21 cellular contexts compared by ENCODE assay signal in the genomic region with DNA sequence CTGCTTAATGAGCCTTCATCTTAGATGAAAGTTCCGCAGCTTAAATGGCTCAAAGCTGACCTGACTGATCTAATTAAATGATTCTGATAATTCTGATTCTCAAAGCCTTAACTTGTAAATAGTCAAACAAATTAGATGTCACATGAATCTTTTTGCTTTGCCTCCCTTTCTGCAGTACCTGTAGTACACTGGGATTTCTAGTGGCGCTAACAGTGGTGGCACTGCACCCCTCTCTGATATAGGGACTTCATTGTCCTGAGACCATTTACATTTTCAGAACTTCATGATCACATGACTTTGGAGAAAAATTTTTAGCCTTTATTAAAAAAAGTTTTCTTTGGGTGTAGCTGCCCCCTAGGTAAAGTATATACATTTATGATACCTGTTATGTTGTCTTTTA.
DNase-seq lines count a peak whose midpoint lies in the region; ATAC-seq, FAIRE-seq and TF ChIP-seq lines count a peak whose summit lies in the region.
"Had no signal": no experiment of that assay in that cellular context is flagged by ENCODE, and none has a peak within 500 bp of the region (broad histone marks: within the 10 kb centered on the region; RNA-seq: fewer than 3 reads in every experiment).

No MANE protein-coding gene starts in this region.

- H3K27me3 ChIP-seq in HepG2 (ENCODE audit: control insufficient read depth in 1 of 2, insufficient read depth in 2 of 2, low read length in 2 of 2) (no peaks in the 10 kb centered on the region), right lobe of liver (no peaks in the 10 kb centered on the region), HUES48 (ENCODE audit: control insufficient read depth, insufficient read depth, low read length) (no peaks in the 10 kb centered on the region), iPS-18a (ENCODE audit: control insufficient read depth, insufficient read depth, low read length) (no peaks in the 10 kb centered on the region)

- no peak for TF ChIP-seq POLR2A in HepG2 (IDR thresholded peaks at IDR 0.05; ENCODE audit: insufficient read depth in 1 of 2, low read depth in 2 of 2, low read length in 2 of 2)
- no peak for TF ChIP-seq POLR2A in right lobe of liver (IDR thresholded peaks at IDR 0.05)

- intact Hi-C loops in HepG2 (cut with micrococcal nuclease; ENCODE audit: unreplicated experiment) (no loop called here), right lobe of liver (cut with DNase I) (no loop called here)

- no peak for TF ChIP-seq EP300 in HepG2 (IDR thresholded peaks at IDR 0.05; ENCODE audit: low read depth in 2 of 2, low read length in 2 of 2)
- no peak for TF ChIP-seq EP300 in HepG2 (CRISPR knock-in tag; IDR thresholded peaks at IDR 0.05; ENCODE audit: borderline replicate concordance)

- CTCF ChIA-PET in HepG2 (lab: Yijun Ruan, JAX; ENCODE audit: low intra/inter-chr PET ratio, low total read pairs): no interaction called here

- no peak for DNase-seq in HepG2 (ENCODE audit: low spot score)
- DNase-seq in right lobe of liver: no peak
- no peak for DNase-seq in NCI-H2171 treated with DMSO at 0.1 percent for 48 hours (lab: John Stamatoyannopoulos, UW)
- no peak for DNase-seq in endothelial cell (ENCODE audit: low spot score)
- DNase-seq in cerebellar cortex (ENCODE audit: low spot score): no peak
- DNase-seq: 8988T; C1 segment of cervical spinal cord; Calu3; CD4-positive, alpha-beta memory T cell; COR-L47; DMS153; DND-41; GDM1; GOT3; HCEC 1CT had no signal

- no peaks in the 10 kb centered on the region for H4K20me1 ChIP-seq in HepG2 (ENCODE audit: insufficient read depth, low read length)

- POLR2A ChIA-PET in HepG2 (lab: Yijun Ruan, JAX): no interaction called here

- ATAC-seq in HepG2 (peak; percentile 53; the same call in 1 of the 3 replicates), right lobe of liver (no peak)
- ATAC-seq: GM12878 had no signal

- H3K4me1 ChIP-seq in HepG2 (ENCODE audit: insufficient read depth, low read length) (no peaks in the 10 kb centered on the region), right lobe of liver (no peaks in the 10 kb centered on the region), HUES48 (ENCODE audit: control insufficient read depth, insufficient read depth, low read length) (peaks cover 43% of the 10 kb centered on the region), iPS-18a (ENCODE audit: control insufficient read depth, low read depth, low read length) (peaks cover 45% of the 10 kb centered on the region)
- H3K4me1 ChIP-seq: A549 had no signal

- H2AFZ ChIP-seq in HepG2 (ENCODE audit: low read length): no peak overlapping the region

- H3K9me3 Mint-ChIP-seq in endothelial cell (ENCODE audit: unreplicated experiment): no peaks in the 10 kb centered on the region

- H3K27ac ChIP-seq in HepG2 (ENCODE audit: extremely low read length, insufficient read depth, low read length) (no peak overlapping the region), right lobe of liver (no peak overlapping the region), HUES48 (ENCODE audit: low read depth, low read length) (peak overlapping the region; percentile 27), iPS-18a (ENCODE audit: low read length) (peak overlapping the region; percentile 9)
- H3K27ac ChIP-seq: A549 had no signal

- peaks cover 2% of the 10 kb centered on the region for H3K4me1 Mint-ChIP-seq in endothelial cell (ENCODE audit: unreplicated experiment)
- H3K4me1 Mint-ChIP-seq: CD4-positive, alpha-beta memory T cell had no signal

- no peak for TF ChIP-seq RAD21 in HepG2 (CRISPR knock-in tag; IDR thresholded peaks at IDR 0.05)

- H3K4me2 ChIP-seq in HepG2 (ENCODE audit: low read depth, low read length): no peak overlapping the region
- H3K4me2 ChIP-seq: A549 had no signal

- H3K79me2 ChIP-seq in HepG2 (ENCODE audit: insufficient read depth, low read length): no peaks in the 10 kb centered on the region

- H3K9me3 ChIP-seq in HepG2 (ENCODE audit: low read length) (peaks cover 49% of the 10 kb centered on the region), right lobe of liver (no peaks in the 10 kb centered on the region), HUES48 (ENCODE audit: control insufficient read depth, insufficient read depth, low read length) (no peaks in the 10 kb centered on the region), iPS-18a (ENCODE audit: control insufficient read depth, low read depth, low read length) (no peaks in the 10 kb centered on the region)
- H3K9me3 ChIP-seq: A549 had no signal

- in situ Hi-C loops in HepG2 (cut with HindIII; ENCODE audit: extremely low pct_ligation_motif_present, low pct_unique_long_range_greater_than_20kb): no loop called here

- FAIRE-seq in HepG2 (lab: Jason Lieb, UNC): no peak
- FAIRE-seq: A549, GM12878, GM19239, H54 had no signal

- WGBS in HepG2 (ENCODE audit: low lambda C conversion rate): 9% methylated on average over 2 of the region's 2 CpGs
- WGBS in right lobe of liver (ENCODE audit: insufficient coverage, low coverage, low lambda C conversion rate, missing lambda C conversion rate): 83% methylated on average over 2 of the region's 2 CpGs

- H3K36me3 Mint-ChIP-seq in endothelial cell (ENCODE audit: low read depth, unreplicated experiment): no peaks in the 10 kb centered on the region
- H3K36me3 Mint-ChIP-seq: CD4-positive, alpha-beta memory T cell had no signal

- TF ChIP-seq CTCF in HepG2 (CRISPR knock-in tag; IDR thresholded peaks at IDR 0.05) (no peak), right lobe of liver (IDR thresholded peaks at IDR 0.05) (no peak), endothelial cell (IDR thresholded peaks at IDR 0.05; ENCODE audit: unreplicated experiment) (no peak)

- no TSS peak for BruUV-seq in HepG2 (replicated peaks; lab: Mats Ljungman, UMichigan)

- H3K36me3 ChIP-seq in HepG2 (replicated peaks in 1 of 2; ENCODE audit: control insufficient read depth in 1 of 2, insufficient read depth in 2 of 2, low read length in 2 of 2): no peaks in the 10 kb centered on the region
- H3K36me3 ChIP-seq in right lobe of liver: no peaks in the 10 kb centered on the region
- H3K36me3 ChIP-seq in HUES48 (ENCODE audit: control insufficient read depth, insufficient read depth, low read length): peaks cover 8% of the 10 kb centered on the region
- peaks cover 22% of the 10 kb centered on the region for H3K36me3 ChIP-seq in iPS-18a (ENCODE audit: control insufficient read depth, low read depth, low read length)

- H3K27ac Mint-ChIP-seq in endothelial cell (ENCODE audit: unreplicated experiment): no peak overlapping the region
- H3K27ac Mint-ChIP-seq: CD4-positive, alpha-beta memory T cell had no signal

- H3K4me3 ChIP-seq in HepG2 (replicated peaks in 1 of 3; ENCODE audit: insufficient read depth in 1 of 3, low read depth in 2 of 3, low read length in 3 of 3) (no peak overlapping the region), right lobe of liver (no peak overlapping the region), HUES48 (ENCODE audit: low read depth, low read length) (no peak overlapping the region), iPS-18a (ENCODE audit: low read length) (no peak overlapping the region)
- H3K4me3 ChIP-seq: A549, GM12878 had no signal

- H3K27me3 Mint-ChIP-seq in endothelial cell (ENCODE audit: unreplicated experiment): peaks cover under 1% of the 10 kb centered on the region
- H3K27me3 Mint-ChIP-seq: CD4-positive, alpha-beta memory T cell had no signal

- H3K4me3 Mint-ChIP-seq in endothelial cell (ENCODE audit: unreplicated experiment): no peak overlapping the region
- H3K4me3 Mint-ChIP-seq: CD4-positive, alpha-beta memory T cell had no signal

- H3K9ac ChIP-seq in HepG2 (ENCODE audit: insufficient read depth, low read depth, low read length) (no peak overlapping the region), HUES48 (ENCODE audit: low read depth, low read length) (0 out of 2 replicates have a peak overlapping the region, but pooled peaks have one; percentile 9), iPS-18a (ENCODE audit: low read length) (no peak overlapping the region)

TF ChIP-seq in HepG2, 621 proteins besides CTCF, POLR2A, EP300 and RAD21:
- TF ChIP-seq PTBP1 (IDR thresholded peaks at IDR 0.05; ENCODE audit: low read depth, low read length, poor library complexity, severe bottlenecking): no peak
- no peak for TF ChIP-seq THAP11 (CRISPR knock-in tag; IDR thresholded peaks at IDR 0.05)
- TF ChIP-seq CEBPG (CRISPR knock-in tag; IDR thresholded peaks at IDR 0.05): no peak
- no peak for TF ChIP-seq MXI1 (IDR thresholded peaks at IDR 0.05; ENCODE audit: borderline replicate concordance, low read depth, low read length)
- TF ChIP-seq POLR2AphosphoS5 (IDR thresholded peaks at IDR 0.05; ENCODE audit: low read depth, low read length): no peak
- no peak for TF ChIP-seq ZBTB21 (CRISPR knock-in tag; IDR thresholded peaks at IDR 0.05)
- no peak for TF ChIP-seq HMGA1 (CRISPR knock-in tag; conservative IDR thresholded peaks at IDR 0.05)

Comparison
In these comparisons a context has a peak if more than half of its experiments do, and no peak if none do; other contexts are left out.
1. H3K27ac ChIP-seq: peak in HUES48 (single experiment) and iPS-18a (single experiment); none in HepG2 (single experiment) and right lobe of liver (0 of 3).